Comparison of ENCODE assay signal across 8 cellular contexts in genomic region chr17:8162997-8163977, GRCh38. TPM values are rescaled to one million over a fixed set of nuclear protein-coding genes. Genes with fewer than 3 reads are reported as not detected.
DNase-seq lines count a peak whose midpoint lies in the region; ATAC-seq and TF ChIP-seq lines count a peak whose summit lies in the region.

No MANE protein-coding gene starts in this region.

- no peaks in the 10 kb centered on the region for H3K27me3 Mint-ChIP-seq in activated CD4-positive, alpha-beta T cell treated with anti-CD3 and anti-CD28 coated beads for 36 hours

- peaks cover 29% of the 10 kb centered on the region for H3K36me3 Mint-ChIP-seq in activated CD4-positive, alpha-beta T cell treated with anti-CD3 and anti-CD28 coated beads for 36 hours (ENCODE audit: low read depth)

- H3K4me3 Mint-ChIP-seq in activated CD4-positive, alpha-beta T cell treated with anti-CD3 and anti-CD28 coated beads for 36 hours, result peak overlapping the region; percentile 85

- intact Hi-C loops in activated CD4-positive, alpha-beta T cell treated with anti-CD3 and anti-CD28 coated beads for 36 hours (cut with DNase I, micrococcal nuclease), result loop anchor here in 1 of 2 experiments (1.0 kb wide), 1 partner anchor 43 kb away; no protein-coding TSS in a partner anchor
- intact Hi-C loops in PC-9 (cut with micrococcal nuclease; ENCODE audit: unreplicated experiment), result no loop called here

- DNase-seq in activated CD4-positive, alpha-beta T cell treated with anti-CD3 and anti-CD28 coated beads for 36 hours, result peak; percentile 55
- no peak for DNase-seq in activated CD4-positive, alpha-beta T cell treated with anti-CD3 and anti-CD28 coated beads for 4 hours
- DNase-seq in PC-9, result no peak
- DNase-seq in dermis blood vessel endothelial cell, result peak; percentile 25
- DNase-seq in NOMO-1 (lab: John Stamatoyannopoulos, UW; ENCODE audit: unreplicated experiment in 2 of 2), result no peak

- POLR2A ChIA-PET in activated CD4-positive, alpha-beta T cell treated with anti-CD3 and anti-CD28 coated beads for 36 hours (lab: Charles Lee), result interaction anchor here (0.7 to 2.5 kb wide), 3 partner anchors 9 to 1314 kb away, joined by 5 to 99 read pairs (median 14); no protein-coding TSS in a partner anchor
- POLR2A ChIA-PET in PC-9 (lab: Charles Lee; ENCODE audit: unreplicated experiment), result interaction anchor here (0.6 to 1.3 kb wide), 3 partner anchors 10 to 618 kb away, joined by 3 to 21 read pairs (median 4); no protein-coding TSS in a partner anchor

- H3K9me3 Mint-ChIP-seq in activated CD4-positive, alpha-beta T cell treated with anti-CD3 and anti-CD28 coated beads for 36 hours (ENCODE audit: low read depth), result no peaks in the 10 kb centered on the region

- 2 to 4% methylated on average over 10 to 32 of the region's 55 CpGs for WGBS in mesodermal cell (ENCODE audit: insufficient coverage in 2 of 2), 2 experiments
- 6% methylated on average over 55 of the region's 55 CpGs for WGBS in urinary bladder

- H3K27ac ChIP-seq in PC-9, result no peak overlapping the region
- H3K27ac ChIP-seq in mesodermal cell (ENCODE audit: low read depth, low read length, severe bottlenecking), result peak overlapping the region; percentile 80
- H3K27ac ChIP-seq in urinary bladder (ENCODE audit: low read depth), result peak overlapping the region; percentile 99

- H3K27ac Mint-ChIP-seq in activated CD4-positive, alpha-beta T cell treated with anti-CD3 and anti-CD28 coated beads for 36 hours, result peak overlapping the region; percentile 96

- peaks cover 13% of the 10 kb centered on the region; the same call in 1 of the 2 replicates for H3F3A ChIP-seq in PC-9 (ENCODE audit: insufficient read depth, low read depth)

- H3K4me2 ChIP-seq in PC-9, result peak overlapping the region; percentile 66

- peaks cover 8% of the 10 kb centered on the region; the same call in 1 of the 2 replicates for H3K4me1 ChIP-seq in PC-9 (replicated peaks; ENCODE audit: insufficient read depth)
- H3K4me1 ChIP-seq in mesodermal cell (ENCODE audit: control insufficient read depth, insufficient read depth, low read length, poor library complexity, severe bottlenecking), result peaks cover 34% of the 10 kb centered on the region
- no peaks in the 10 kb centered on the region for H3K4me1 ChIP-seq in urinary bladder (ENCODE audit: insufficient read depth)

- no peaks in the 10 kb centered on the region for H3K9me3 ChIP-seq in PC-9 (ENCODE audit: insufficient read depth, low read depth)
- H3K9me3 ChIP-seq in mesodermal cell (ENCODE audit: control insufficient read depth, low read length), result no peaks in the 10 kb centered on the region

- H3K36me3 ChIP-seq in PC-9 (ENCODE audit: low read depth), result no peaks in the 10 kb centered on the region
- peaks cover 28% of the 10 kb centered on the region for H3K36me3 ChIP-seq in mesodermal cell (ENCODE audit: control insufficient read depth, insufficient read depth, low read length)
- H3K36me3 ChIP-seq in urinary bladder (ENCODE audit: insufficient read depth), result peaks cover 7% of the 10 kb centered on the region

- H3K79me2 ChIP-seq in PC-9 (ENCODE audit: low read depth), result peaks cover 10% of the 10 kb centered on the region; the same call in 1 of the 2 replicates

- peaks cover 56% of the 10 kb centered on the region for H3K4me1 Mint-ChIP-seq in activated CD4-positive, alpha-beta T cell treated with anti-CD3 and anti-CD28 coated beads for 36 hours

- no peaks in the 10 kb centered on the region for H4K20me1 ChIP-seq in PC-9 (ENCODE audit: insufficient read depth)

- no peaks in the 10 kb centered on the region for H3K9me2 ChIP-seq in PC-9 (ENCODE audit: insufficient read depth)

- H3K4me3 ChIP-seq in PC-9 (peak overlapping the region; percentile 75; the same call in 1 of the 2 replicates), mesodermal cell (ENCODE audit: extremely low read depth, insufficient read depth, low read length, poor library complexity, severe bottlenecking) (peak overlapping the region; percentile 98), urinary bladder (ENCODE audit: low read depth, low read length) (peak overlapping the region; percentile 92)

- H3K27me3 ChIP-seq in PC-9 (ENCODE audit: insufficient read depth, low read depth), result no peaks in the 10 kb centered on the region

- no peak for TF ChIP-seq CTCF in PC-9 (conservative IDR thresholded peaks at IDR 0.05)

- no TSS peak for BruUV-seq in PC-9 (replicated peaks; lab: Mats Ljungman, UMichigan)

- peak; percentile 6 for ATAC-seq in activated CD4-positive, alpha-beta T cell treated with anti-CD3 and anti-CD28 coated beads for 36 hours
- ATAC-seq in HG03432 (IDR thresholded peaks at IDR 0.05; ENCODE audit: unreplicated experiment), result no peak

- CTCF ChIA-PET in activated CD4-positive, alpha-beta T cell treated with anti-CD3 and anti-CD28 coated beads for 36 hours (lab: Charles Lee), result interaction anchor here (0.5 to 1.8 kb wide), 4 partner anchors 10 to 476 kb away, joined by 4 to 11 read pairs (median 6); partner anchors contain the start of genes KRABD2 and TP53
- CTCF ChIA-PET in PC-9 (lab: Charles Lee), result interaction anchor here (0.7 kb wide), 2 partner anchors 496 to 725 kb away, joined by 3 to 11 read pairs; no protein-coding TSS in a partner anchor

- peak overlapping the region; percentile 75; the same call in 1 of the 2 replicates for H2AFZ ChIP-seq in PC-9

RNA-seq across cellular contexts. Expression of gene VAMP2, which starts 0.5 kb away (rescaled TPM):
- total RNA-seq in activated CD4-positive, alpha-beta T cell treated with anti-CD3 and anti-CD28 coated beads for 36 hours, result 10 to 100 TPM; 26.7 to 27.8 TPM
- 29.3 and 35.1 TPM in 2 replicates for total RNA-seq in PC-9 (2021)
- 4.4 and 5.2 TPM in 2 replicates for total RNA-seq in dermis blood vessel endothelial cell
- 30.2 TPM for polyA plus RNA-seq in mesodermal cell (2013, experiment 1 of 2)
- 27.0 TPM for polyA plus RNA-seq in mesodermal cell (2013, experiment 2 of 2)
- 12.1 TPM for total RNA-seq in urinary bladder
- polyA plus RNA-seq in urinary bladder, result 81.4 TPM

RNA-seq across cellular contexts. Expression of gene PER1, which starts 11.1 kb away (rescaled TPM):
- 10 to 100 TPM; 46.5 to 55.9 TPM for total RNA-seq in activated CD4-positive, alpha-beta T cell treated with anti-CD3 and anti-CD28 coated beads for 36 hours
- total RNA-seq in PC-9 (2021) (60.2 and 78.7 TPM in 2 replicates), dermis blood vessel endothelial cell (7.7 and 18.7 TPM in 2 replicates), urinary bladder (29.9 TPM)
- 34.6 TPM for polyA plus RNA-seq in mesodermal cell (2013, experiment 1 of 2)
- polyA plus RNA-seq in mesodermal cell (2013, experiment 2 of 2), result 26.0 TPM
- polyA plus RNA-seq in urinary bladder, result 183 TPM

RNA-seq across cellular contexts. Expression of gene TMEM107, which starts 12.9 kb away (rescaled TPM):
- total RNA-seq in activated CD4-positive, alpha-beta T cell treated with anti-CD3 and anti-CD28 coated beads for 36 hours, result 10 to 100 TPM; 24.0 to 34.4 TPM
- total RNA-seq in PC-9 (2021), result 58.5 and 59.1 TPM in 2 replicates
- 13.0 and 17.5 TPM in 2 replicates for total RNA-seq in dermis blood vessel endothelial cell
- polyA plus RNA-seq in mesodermal cell (2013, experiment 1 of 2), result 36.8 TPM
- polyA plus RNA-seq in mesodermal cell (2013, experiment 2 of 2), result 40.6 TPM
- total RNA-seq in urinary bladder, result 40.4 TPM
- polyA plus RNA-seq in urinary bladder, result 21.6 TPM

RNA-seq across cellular contexts. Expression of gene BORCS6, which starts 26.7 kb away (rescaled TPM):
- total RNA-seq in activated CD4-positive, alpha-beta T cell treated with anti-CD3 and anti-CD28 coated beads for 36 hours, result 1 to 10 TPM; 3.9 to 4.5 TPM
- total RNA-seq in PC-9 (2021) (6.4 and 8.0 TPM in 2 replicates), dermis blood vessel endothelial cell (16.6 and 18.9 TPM in 2 replicates), urinary bladder (3.6 TPM)
- polyA plus RNA-seq in mesodermal cell (2013, experiment 1 of 2), result 5.8 TPM
- 4.4 TPM for polyA plus RNA-seq in mesodermal cell (2013, experiment 2 of 2)
- 14.9 TPM for polyA plus RNA-seq in urinary bladder

RNA-seq across cellular contexts. Expression of gene HES7, which starts 39.4 kb away (rescaled TPM):
- total RNA-seq in activated CD4-positive, alpha-beta T cell treated with anti-CD3 and anti-CD28 coated beads for 36 hours, result 1 to 10 TPM; 2.4 to 3.2 TPM
- 2.6 and 9.0 TPM in 2 replicates for total RNA-seq in PC-9 (2021)
- total RNA-seq in dermis blood vessel endothelial cell, result 0.09 TPM in 1 of 2 replicates, not detected in the other
- 0.85 TPM for polyA plus RNA-seq in mesodermal cell (2013, experiment 1 of 2)
- polyA plus RNA-seq in mesodermal cell (2013, experiment 2 of 2), result 0.25 TPM
- total RNA-seq in urinary bladder, result not detected
- polyA plus RNA-seq in urinary bladder, result 0.24 TPM

Comparison
In these comparisons a context has a peak if more than half of its experiments do, and no peak if none do; other contexts are left out.
1. DNase-seq: peak in activated CD4-positive, alpha-beta T cell treated with anti-CD3 and anti-CD28 coated beads for 36 hours (single experiment) and dermis blood vessel endothelial cell (single experiment); none in activated CD4-positive, alpha-beta T cell treated with anti-CD3 and anti-CD28 coated beads for 4 hours (0 of 2), PC-9 (0 of 2) and NOMO-1 (0 of 2).
2. Peak in every context shown above with its lines, with median percentiles within 50 percentile points of each other: H3K4me3 ChIP-seq.